ENCODE assay signal across 9 cellular contexts in genomic region chr11:1854949-1855885, GRCh38. TPM values are rescaled to one million over a fixed set of nuclear protein-coding genes. Genes with fewer than 3 reads are reported as not detected.
DNase-seq lines count a peak whose midpoint lies in the region; ATAC-seq lines count a peak whose summit lies in the region.
"Had no signal": no experiment of that assay in that cellular context is flagged by ENCODE, and none has a peak within 500 bp of the region (broad histone marks: within the 10 kb centered on the region; RNA-seq: fewer than 3 reads in every experiment).

No MANE protein-coding gene starts in this region.

- no peak overlapping the region for H3K27ac ChIP-seq in trophoblast cell (ENCODE audit: low read depth, low read length)

- no peaks in the 10 kb centered on the region for H3K9me3 Mint-ChIP-seq in T-helper 1 cell treated with Interleukin-12 subunit alpha and Interleukin-12 subunit beta and Interleukin-4 antibody, amounts not matched to agents 30 μg/mL and 1 μg/mL, for 36 hours

- H3K14ac ChIP-seq in trophoblast cell (ENCODE audit: low read length) = no peak overlapping the region

- H3K4me1 ChIP-seq in trophoblast cell (ENCODE audit: control insufficient read depth in 1 of 2, insufficient read depth in 2 of 2, low read length in 2 of 2) = peaks cover 7 to 9% of the 10 kb centered on the region in 2 experiments

- peaks cover 12% of the 10 kb centered on the region for H3K36me3 Mint-ChIP-seq in T-helper 1 cell treated with Interleukin-12 subunit alpha and Interleukin-12 subunit beta and Interleukin-4 antibody, amounts not matched to agents 30 μg/mL and 1 μg/mL, for 36 hours (ENCODE audit: low read depth)

- no peaks in the 10 kb centered on the region for H3K27me3 ChIP-seq in trophoblast cell (ENCODE audit: insufficient read depth, low read length)

- no peaks in the 10 kb centered on the region for H3K9me3 ChIP-seq in trophoblast cell (ENCODE audit: insufficient read depth, low read depth, low read length)

- WGBS in trophoblast cell (ENCODE audit: extremely low coverage, insufficient coverage, insufficient read length) = no CpG with 5 or more reads among the region's 26 CpGs

- H4K8ac ChIP-seq in trophoblast cell (ENCODE audit: low read depth, low read length) = no peak overlapping the region

- no peak overlapping the region for H2BK12ac ChIP-seq in trophoblast cell (ENCODE audit: low read length)

- peaks cover 5% of the 10 kb centered on the region for H3K79me1 ChIP-seq in trophoblast cell (ENCODE audit: low read length)

- H3K27me3 Mint-ChIP-seq in T-helper 1 cell treated with Interleukin-12 subunit alpha and Interleukin-12 subunit beta and Interleukin-4 antibody, amounts not matched to agents 30 μg/mL and 1 μg/mL, for 36 hours (ENCODE audit: low read depth) = no peaks in the 10 kb centered on the region

- H3K4ac ChIP-seq in trophoblast cell (ENCODE audit: low read depth, low read length) = no peak overlapping the region

- H4K12ac ChIP-seq in trophoblast cell (ENCODE audit: low read depth, low read length) = no peak overlapping the region

- H3K18ac ChIP-seq in trophoblast cell (ENCODE audit: low read length) = no peak overlapping the region

- ATAC-seq in GM18858 (IDR thresholded peaks at IDR 0.05; ENCODE audit: unreplicated experiment) (peak; percentile 30), HG02588 (IDR thresholded peaks at IDR 0.05; ENCODE audit: unreplicated experiment) (peak; percentile 34)

- H3K4me1 Mint-ChIP-seq in T-helper 1 cell treated with Interleukin-12 subunit alpha and Interleukin-12 subunit beta and Interleukin-4 antibody, amounts not matched to agents 30 μg/mL and 1 μg/mL, for 36 hours (ENCODE audit: low read depth) = peaks cover 26% of the 10 kb centered on the region

- H2BK5ac ChIP-seq in trophoblast cell (ENCODE audit: low read depth, low read length, poor library complexity) = no peak overlapping the region

- H3K79me2 ChIP-seq in trophoblast cell (ENCODE audit: control insufficient read depth, insufficient read depth, low read length, poor library complexity) = no peaks in the 10 kb centered on the region

- no peak for DNase-seq in trophoblast cell
- DNase-seq in ureter (ENCODE audit: low spot score) = no peak
- no peak for DNase-seq in activated gamma-delta T cell (lab: John Stamatoyannopoulos, UW)
- DNase-seq in mucosa of gallbladder (ENCODE audit: low spot score) = no peak
- no peak for DNase-seq in islet precursor cell

- no peak overlapping the region for H3K9ac ChIP-seq in trophoblast cell (ENCODE audit: low read length)

- peak overlapping the region; percentile 99 for H3K4me3 Mint-ChIP-seq in T-helper 1 cell treated with Interleukin-12 subunit alpha and Interleukin-12 subunit beta and Interleukin-4 antibody, amounts not matched to agents 30 μg/mL and 1 μg/mL, for 36 hours

- H4K91ac ChIP-seq in trophoblast cell (ENCODE audit: low read depth, low read length) = no peak overlapping the region

- no peaks in the 10 kb centered on the region for H3K36me3 ChIP-seq in trophoblast cell (ENCODE audit: control insufficient read depth in 1 of 2, insufficient read depth in 2 of 2, low read length in 2 of 2)

- no peak overlapping the region for H3K27ac Mint-ChIP-seq in T-helper 1 cell treated with Interleukin-12 subunit alpha and Interleukin-12 subunit beta and Interleukin-4 antibody, amounts not matched to agents 30 μg/mL and 1 μg/mL, for 36 hours

- no peak overlapping the region for H2AFZ ChIP-seq in trophoblast cell (ENCODE audit: insufficient read depth, low read length, poor library complexity)

- no peak overlapping the region for H2BK120ac ChIP-seq in trophoblast cell (ENCODE audit: insufficient read depth, low read length, poor library complexity)

- peak overlapping the region; percentile 32 for H2AK5ac ChIP-seq in trophoblast cell (ENCODE audit: low read length)

- H3K4me2 ChIP-seq in trophoblast cell (ENCODE audit: low read length) = no peak overlapping the region

- no peak overlapping the region for H3K4me3 ChIP-seq in trophoblast cell (ENCODE audit: low read depth, low read length)

- no peak overlapping the region for H3K23ac ChIP-seq in trophoblast cell (ENCODE audit: low read length)

RNA-seq across cellular contexts. Expression of gene LSP1, which starts 2.3 kb away (rescaled TPM):
- polyA plus RNA-seq in trophoblast cell (2013) = 0.67 and 0.68 TPM in 2 replicates
- total RNA-seq in ureter (47.4 TPM), mucosa of gallbladder (43.1 TPM)
- total RNA-seq: kidney epithelial cell had no signal

RNA-seq across cellular contexts. Expression of gene TNNI2, which starts 16.4 kb away (rescaled TPM):
- 1.1 and 1.7 TPM in 2 replicates for polyA plus RNA-seq in trophoblast cell (2013)
- total RNA-seq in ureter = 45.0 TPM
- total RNA-seq in mucosa of gallbladder = 73.7 TPM
- total RNA-seq: kidney epithelial cell had no signal

RNA-seq across cellular contexts. Expression of gene SYT8, which starts 20.4 kb away (rescaled TPM):
- 1.1 and 1.4 TPM in 2 replicates for polyA plus RNA-seq in trophoblast cell (2013)
- total RNA-seq in ureter (159 TPM), mucosa of gallbladder (218 TPM)

RNA-seq across cellular contexts. Expression of gene PRR33, which starts 36.5 kb away (rescaled TPM):
- not detected in 2 replicates for polyA plus RNA-seq in trophoblast cell (2013)
- total RNA-seq in ureter = not detected
- total RNA-seq in mucosa of gallbladder = not detected
- total RNA-seq: kidney epithelial cell had no signal
